In the genomic region with DNA sequence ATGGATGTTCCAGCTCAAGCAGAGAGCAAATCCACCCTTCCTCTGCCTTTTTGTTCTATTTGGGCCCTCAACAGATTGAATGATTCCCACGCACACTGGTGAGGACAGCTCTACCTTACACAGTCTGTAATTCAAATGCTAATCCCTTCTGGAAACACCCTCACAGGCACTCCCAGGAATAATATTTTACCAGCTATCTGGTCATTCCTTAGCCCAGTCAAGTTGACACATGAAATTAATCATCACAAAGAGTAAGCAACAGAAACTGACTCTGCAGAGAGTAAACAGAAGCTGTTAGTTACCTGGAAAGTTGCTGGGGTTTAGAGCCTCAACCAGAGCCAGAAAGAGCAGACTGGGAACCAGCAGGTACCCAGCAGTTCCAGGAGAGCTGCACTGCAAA, we compare ENCODE assay signal across 24 cellular contexts.
A peak's percentile ranks its signal among the peaks of the same experiment; 100 is the strongest.
DNase-seq lines count a peak whose midpoint lies in the region; ATAC-seq, FAIRE-seq and TF ChIP-seq lines count a peak whose summit lies in the region.
"Had no signal": no experiment of that assay in that cellular context is flagged by ENCODE, and none has a peak within 500 bp of the region (broad histone marks: within the 10 kb centered on the region; RNA-seq: fewer than 3 reads in every experiment).

No MANE protein-coding gene starts in this region.

- H3K4me1 ChIP-seq in RWPE2 (ENCODE audit: insufficient read depth, poor library complexity, severe bottlenecking) (no peaks in the 10 kb centered on the region), small intestine (ENCODE audit: control insufficient read depth in 2 of 2, insufficient read depth in 1 of 2, low read depth in 1 of 2, low read length in 1 of 2) (no peaks in the 10 kb centered on the region)
- H3K4me1 ChIP-seq: BE2C, BLaER1, Caco-2 had no signal

- DNase-seq in RWPE2 (ENCODE audit: low spot score) (no peak), bronchial epithelial cell (ENCODE audit: low read depth) (peak; percentile 69), epithelial cell of prostate (ENCODE audit: low read depth, low spot score) (peak; percentile 49), C1 segment of cervical spinal cord (lab: John Stamatoyannopoulos, UW) (no peak), small intestine (no peak), NCI-H748 treated with DMSO at 0.1 percent for 48 hours (lab: John Stamatoyannopoulos, UW) (no peak)
- no peak for DNase-seq in stimulated activated CD4-positive, alpha-beta T cell treated with anti-CD3 and anti-CD28 coated beads, Interleukin-4, amount 100 ng/mL, for 1 hour
- DNase-seq: 8988T; ACHN; BE2C; Caco-2; Calu3; CD4-positive, alpha-beta T cell; CD8-positive, alpha-beta T cell; DMS79 treated with DMSO at 0.1 percent for 48 hours; GF-D8 had no signal

- no peak overlapping the region for H3K27ac ChIP-seq in RWPE2 (ENCODE audit: poor library complexity, severe bottlenecking)
- H3K27ac ChIP-seq in epithelial cell of prostate, result peak overlapping the region; percentile 29
- no peak overlapping the region for H3K27ac ChIP-seq in small intestine (ENCODE audit: low read depth in 1 of 2, low read length in 1 of 2)
- H3K27ac ChIP-seq: BLaER1, C4-2B had no signal

- 53 to 68% (median 60%) methylated on average over 1 of the region's 1 CpG for WGBS in small intestine, 3 donors

- no peak for FAIRE-seq in bronchial epithelial cell (lab: Jason Lieb, UNC)
- no peak for FAIRE-seq in small intestine (lab: Jason Lieb, UNC)
- FAIRE-seq: A204.1, D721Med, G401.6, GM12891, GM19239 had no signal

- ATAC-seq in RWPE2 (ENCODE audit: low read depth) (peak; percentile 31; the same call in 1 of the 3 replicates), esophagus mucosa (peak; percentile 76)
- ATAC-seq: CD8-positive, alpha-beta T cell had no signal

- H3K27me3 ChIP-seq in RWPE2 (ENCODE audit: insufficient read depth, poor library complexity, severe bottlenecking), result no peaks in the 10 kb centered on the region
- no peaks in the 10 kb centered on the region for H3K27me3 ChIP-seq in bronchial epithelial cell (ENCODE audit: control insufficient read depth, insufficient read depth, low read length)
- H3K27me3 ChIP-seq in small intestine (ENCODE audit: control insufficient read depth in 2 of 2, insufficient read depth in 2 of 2, low read length in 2 of 2), result no peaks in the 10 kb centered on the region
- H3K27me3 ChIP-seq: BLaER1 had no signal

- H3K9me3 ChIP-seq in RWPE2 (ENCODE audit: severe bottlenecking), result no peaks in the 10 kb centered on the region
- no peaks in the 10 kb centered on the region for H3K9me3 ChIP-seq in small intestine (ENCODE audit: control insufficient read depth, low read depth)
- H3K9me3 ChIP-seq: BE2C, BLaER1, Caco-2 had no signal

- H3K36me3 ChIP-seq in RWPE2 (ENCODE audit: low read depth) (no peaks in the 10 kb centered on the region), bronchial epithelial cell (ENCODE audit: control insufficient read depth, insufficient read depth, low read length) (no peaks in the 10 kb centered on the region), small intestine (ENCODE audit: control insufficient read depth in 2 of 2, insufficient read depth in 2 of 2, low read length in 2 of 2) (no peaks in the 10 kb centered on the region)
- H3K36me3 ChIP-seq: BE2C, BLaER1 had no signal

- H3K4me3 ChIP-seq in RWPE2 (ENCODE audit: severe bottlenecking) (no peak overlapping the region), bronchial epithelial cell (ENCODE audit: low read depth, low read length) (no peak overlapping the region), small intestine (ENCODE audit: low read depth in 1 of 2, low read length in 2 of 2) (no peak overlapping the region)
- H3K4me3 ChIP-seq: BLaER1 had no signal

- no peak for TF ChIP-seq CTCF in RWPE2 (IDR thresholded peaks at IDR 0.05; ENCODE audit: poor library complexity, severe bottlenecking)
- TF ChIP-seq CTCF in bronchial epithelial cell (IDR thresholded peaks at IDR 0.05; ENCODE audit: insufficient read depth, low read length, severe bottlenecking), result no peak

Comparison
In these comparisons a context has a peak if more than half of its experiments do, and no peak if none do; other contexts are left out.
1. DNase-seq: peak in bronchial epithelial cell (single experiment) and epithelial cell of prostate (single experiment); none in RWPE2 (single experiment), C1 segment of cervical spinal cord (0 of 14), small intestine (single experiment), stimulated activated CD4-positive, alpha-beta T cell treated with anti-CD3 and anti-CD28 coated beads, Interleukin-4, amount 100 ng/mL, for 1 hour (single experiment) and NCI-H748 treated with DMSO at 0.1 percent for 48 hours (single experiment).